In the genomic region with DNA sequence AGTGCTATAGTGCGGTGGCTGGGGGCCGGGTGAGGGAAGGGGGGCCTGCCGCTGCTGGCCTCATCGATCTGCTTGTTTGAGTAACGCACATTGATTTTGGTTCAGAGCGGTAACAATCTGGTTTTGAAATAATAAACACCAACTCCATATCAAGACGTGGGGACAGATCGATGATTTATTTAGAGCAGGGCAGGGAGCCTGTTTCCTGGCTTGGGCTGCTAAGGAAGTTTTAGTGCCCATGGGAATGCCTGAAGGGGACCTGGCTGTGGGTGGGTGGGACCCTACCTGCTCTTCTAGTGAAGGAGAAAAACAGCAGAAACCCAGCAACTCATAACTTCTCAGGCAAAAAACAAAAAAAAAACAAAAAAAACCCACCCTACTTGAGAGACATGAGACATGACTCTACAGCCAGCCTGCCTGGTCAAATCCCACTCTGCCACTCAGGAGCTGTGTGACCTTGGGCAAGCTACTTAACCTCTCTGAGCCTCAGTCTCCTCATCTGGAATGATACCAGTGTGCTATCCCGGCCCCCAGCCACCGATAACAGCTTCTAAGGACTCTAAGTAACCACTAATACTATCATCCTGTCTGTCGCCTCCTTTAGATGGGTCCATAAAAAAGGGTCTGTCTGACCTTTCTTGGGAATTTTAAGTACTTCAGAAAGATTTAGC, we compare ENCODE assay signal across 2 cellular contexts.
TF ChIP-seq lines count a peak whose summit lies in the region.

No MANE protein-coding gene starts in this region.

TF ChIP-seq in K562, 482 proteins besides CTCF, POLR2A, EP300 and RAD21:
- TF ChIP-seq, protein P1, sequence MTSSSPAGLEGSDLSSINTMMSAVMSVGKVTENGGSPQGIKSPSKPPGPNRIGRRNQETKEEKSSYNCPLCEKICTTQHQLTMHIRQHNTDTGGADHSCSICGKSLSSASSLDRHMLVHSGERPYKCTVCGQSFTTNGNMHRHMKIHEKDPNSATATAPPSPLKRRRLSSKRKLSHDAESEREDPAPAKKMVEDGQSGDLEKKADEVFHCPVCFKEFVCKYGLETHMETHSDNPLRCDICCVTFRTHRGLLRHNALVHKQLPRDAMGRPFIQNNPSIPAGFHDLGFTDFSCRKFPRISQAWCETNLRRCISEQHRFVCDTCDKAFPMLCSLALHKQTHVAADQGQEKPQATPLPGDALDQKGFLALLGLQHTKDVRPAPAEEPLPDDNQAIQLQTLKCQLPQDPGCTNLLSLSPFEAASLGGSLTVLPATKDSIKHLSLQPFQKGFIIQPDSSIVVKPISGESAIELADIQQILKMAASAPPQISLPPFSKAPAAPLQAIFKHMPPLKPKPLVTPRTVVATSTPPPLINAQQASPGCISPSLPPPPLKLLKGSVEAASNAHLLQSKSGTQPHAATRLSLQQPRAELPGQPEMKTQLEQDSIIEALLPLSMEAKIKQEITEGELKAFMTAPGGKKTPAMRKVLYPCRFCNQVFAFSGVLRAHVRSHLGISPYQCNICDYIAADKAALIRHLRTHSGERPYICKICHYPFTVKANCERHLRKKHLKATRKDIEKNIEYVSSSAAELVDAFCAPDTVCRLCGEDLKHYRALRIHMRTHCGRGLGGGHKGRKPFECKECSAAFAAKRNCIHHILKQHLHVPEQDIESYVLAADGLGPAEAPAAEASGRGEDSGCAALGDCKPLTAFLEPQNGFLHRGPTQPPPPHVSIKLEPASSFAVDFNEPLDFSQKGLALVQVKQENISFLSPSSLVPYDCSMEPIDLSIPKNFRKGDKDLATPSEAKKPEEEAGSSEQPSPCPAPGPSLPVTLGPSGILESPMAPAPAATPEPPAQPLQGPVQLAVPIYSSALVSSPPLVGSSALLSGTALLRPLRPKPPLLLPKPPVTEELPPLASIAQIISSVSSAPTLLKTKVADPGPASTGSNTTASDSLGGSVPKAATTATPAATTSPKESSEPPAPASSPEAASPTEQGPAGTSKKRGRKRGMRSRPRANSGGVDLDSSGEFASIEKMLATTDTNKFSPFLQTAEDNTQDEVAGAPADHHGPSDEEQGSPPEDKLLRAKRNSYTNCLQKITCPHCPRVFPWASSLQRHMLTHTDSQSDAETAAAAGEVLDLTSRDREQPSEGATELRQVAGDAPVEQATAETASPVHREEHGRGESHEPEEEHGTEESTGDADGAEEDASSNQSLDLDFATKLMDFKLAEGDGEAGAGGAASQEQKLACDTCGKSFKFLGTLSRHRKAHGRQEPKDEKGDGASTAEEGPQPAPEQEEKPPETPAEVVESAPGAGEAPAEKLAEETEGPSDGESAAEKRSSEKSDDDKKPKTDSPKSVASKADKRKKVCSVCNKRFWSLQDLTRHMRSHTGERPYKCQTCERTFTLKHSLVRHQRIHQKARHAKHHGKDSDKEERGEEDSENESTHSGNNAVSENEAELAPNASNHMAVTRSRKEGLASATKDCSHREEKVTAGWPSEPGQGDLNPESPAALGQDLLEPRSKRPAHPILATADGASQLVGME (CRISPR knock-in tag; IDR thresholded peaks at IDR 0.05), result no peak
- TF ChIP-seq KDM1A (IDR thresholded peaks at IDR 0.05) (0 out of 4 replicates have a peak, but pooled peaks of 1 of the 2 experiments have one; percentile 30), ZFPM2 (CRISPR knock-in tag; IDR thresholded peaks at IDR 0.05) (no peak), NFYB (IDR thresholded peaks at IDR 0.05; ENCODE audit: extremely low read depth, insufficient read length) (no peak), NUFIP1 (IDR thresholded peaks at IDR 0.05; ENCODE audit: partially characterized antibody) (no peak), ZFP36 (IDR thresholded peaks at IDR 0.05; ENCODE audit: low read depth, low read length, partially characterized antibody) (peak; percentile 82), BCOR (IDR thresholded peaks at IDR 0.05) (peak; percentile 73)
- TF ChIP-seq, protein P2, sequence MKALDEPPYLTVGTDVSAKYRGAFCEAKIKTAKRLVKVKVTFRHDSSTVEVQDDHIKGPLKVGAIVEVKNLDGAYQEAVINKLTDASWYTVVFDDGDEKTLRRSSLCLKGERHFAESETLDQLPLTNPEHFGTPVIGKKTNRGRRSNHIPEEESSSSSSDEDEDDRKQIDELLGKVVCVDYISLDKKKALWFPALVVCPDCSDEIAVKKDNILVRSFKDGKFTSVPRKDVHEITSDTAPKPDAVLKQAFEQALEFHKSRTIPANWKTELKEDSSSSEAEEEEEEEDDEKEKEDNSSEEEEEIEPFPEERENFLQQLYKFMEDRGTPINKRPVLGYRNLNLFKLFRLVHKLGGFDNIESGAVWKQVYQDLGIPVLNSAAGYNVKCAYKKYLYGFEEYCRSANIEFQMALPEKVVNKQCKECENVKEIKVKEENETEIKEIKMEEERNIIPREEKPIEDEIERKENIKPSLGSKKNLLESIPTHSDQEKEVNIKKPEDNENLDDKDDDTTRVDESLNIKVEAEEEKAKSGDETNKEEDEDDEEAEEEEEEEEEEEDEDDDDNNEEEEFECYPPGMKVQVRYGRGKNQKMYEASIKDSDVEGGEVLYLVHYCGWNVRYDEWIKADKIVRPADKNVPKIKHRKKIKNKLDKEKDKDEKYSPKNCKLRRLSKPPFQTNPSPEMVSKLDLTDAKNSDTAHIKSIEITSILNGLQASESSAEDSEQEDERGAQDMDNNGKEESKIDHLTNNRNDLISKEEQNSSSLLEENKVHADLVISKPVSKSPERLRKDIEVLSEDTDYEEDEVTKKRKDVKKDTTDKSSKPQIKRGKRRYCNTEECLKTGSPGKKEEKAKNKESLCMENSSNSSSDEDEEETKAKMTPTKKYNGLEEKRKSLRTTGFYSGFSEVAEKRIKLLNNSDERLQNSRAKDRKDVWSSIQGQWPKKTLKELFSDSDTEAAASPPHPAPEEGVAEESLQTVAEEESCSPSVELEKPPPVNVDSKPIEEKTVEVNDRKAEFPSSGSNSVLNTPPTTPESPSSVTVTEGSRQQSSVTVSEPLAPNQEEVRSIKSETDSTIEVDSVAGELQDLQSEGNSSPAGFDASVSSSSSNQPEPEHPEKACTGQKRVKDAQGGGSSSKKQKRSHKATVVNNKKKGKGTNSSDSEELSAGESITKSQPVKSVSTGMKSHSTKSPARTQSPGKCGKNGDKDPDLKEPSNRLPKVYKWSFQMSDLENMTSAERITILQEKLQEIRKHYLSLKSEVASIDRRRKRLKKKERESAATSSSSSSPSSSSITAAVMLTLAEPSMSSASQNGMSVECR (CRISPR knock-in tag; IDR thresholded peaks at IDR 0.05), result no peak

TF ChIP-seq in liver, 16 proteins besides CTCF, POLR2A, EP300 and RAD21:
- TF ChIP-seq, protein P3, sequence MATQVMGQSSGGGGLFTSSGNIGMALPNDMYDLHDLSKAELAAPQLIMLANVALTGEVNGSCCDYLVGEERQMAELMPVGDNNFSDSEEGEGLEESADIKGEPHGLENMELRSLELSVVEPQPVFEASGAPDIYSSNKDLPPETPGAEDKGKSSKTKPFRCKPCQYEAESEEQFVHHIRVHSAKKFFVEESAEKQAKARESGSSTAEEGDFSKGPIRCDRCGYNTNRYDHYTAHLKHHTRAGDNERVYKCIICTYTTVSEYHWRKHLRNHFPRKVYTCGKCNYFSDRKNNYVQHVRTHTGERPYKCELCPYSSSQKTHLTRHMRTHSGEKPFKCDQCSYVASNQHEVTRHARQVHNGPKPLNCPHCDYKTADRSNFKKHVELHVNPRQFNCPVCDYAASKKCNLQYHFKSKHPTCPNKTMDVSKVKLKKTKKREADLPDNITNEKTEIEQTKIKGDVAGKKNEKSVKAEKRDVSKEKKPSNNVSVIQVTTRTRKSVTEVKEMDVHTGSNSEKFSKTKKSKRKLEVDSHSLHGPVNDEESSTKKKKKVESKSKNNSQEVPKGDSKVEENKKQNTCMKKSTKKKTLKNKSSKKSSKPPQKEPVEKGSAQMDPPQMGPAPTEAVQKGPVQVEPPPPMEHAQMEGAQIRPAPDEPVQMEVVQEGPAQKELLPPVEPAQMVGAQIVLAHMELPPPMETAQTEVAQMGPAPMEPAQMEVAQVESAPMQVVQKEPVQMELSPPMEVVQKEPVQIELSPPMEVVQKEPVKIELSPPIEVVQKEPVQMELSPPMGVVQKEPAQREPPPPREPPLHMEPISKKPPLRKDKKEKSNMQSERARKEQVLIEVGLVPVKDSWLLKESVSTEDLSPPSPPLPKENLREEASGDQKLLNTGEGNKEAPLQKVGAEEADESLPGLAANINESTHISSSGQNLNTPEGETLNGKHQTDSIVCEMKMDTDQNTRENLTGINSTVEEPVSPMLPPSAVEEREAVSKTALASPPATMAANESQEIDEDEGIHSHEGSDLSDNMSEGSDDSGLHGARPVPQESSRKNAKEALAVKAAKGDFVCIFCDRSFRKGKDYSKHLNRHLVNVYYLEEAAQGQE (IDR thresholded peaks at IDR 0.05), result no peak
- no peak for TF ChIP-seq NR2F2 (IDR thresholded peaks at IDR 0.05)
- no peak for TF ChIP-seq GABPA (IDR thresholded peaks at IDR 0.05 in 1 of 2, conservative IDR thresholded peaks at IDR 0.05 in 1 of 2)
- no peak for TF ChIP-seq HNF4G (IDR thresholded peaks at IDR 0.05)
- TF ChIP-seq, protein P4, sequence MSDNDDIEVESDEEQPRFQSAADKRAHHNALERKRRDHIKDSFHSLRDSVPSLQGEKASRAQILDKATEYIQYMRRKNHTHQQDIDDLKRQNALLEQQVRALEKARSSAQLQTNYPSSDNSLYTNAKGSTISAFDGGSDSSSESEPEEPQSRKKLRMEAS (IDR thresholded peaks at IDR 0.05), result peak; percentile 13
- TF ChIP-seq, protein P5, sequence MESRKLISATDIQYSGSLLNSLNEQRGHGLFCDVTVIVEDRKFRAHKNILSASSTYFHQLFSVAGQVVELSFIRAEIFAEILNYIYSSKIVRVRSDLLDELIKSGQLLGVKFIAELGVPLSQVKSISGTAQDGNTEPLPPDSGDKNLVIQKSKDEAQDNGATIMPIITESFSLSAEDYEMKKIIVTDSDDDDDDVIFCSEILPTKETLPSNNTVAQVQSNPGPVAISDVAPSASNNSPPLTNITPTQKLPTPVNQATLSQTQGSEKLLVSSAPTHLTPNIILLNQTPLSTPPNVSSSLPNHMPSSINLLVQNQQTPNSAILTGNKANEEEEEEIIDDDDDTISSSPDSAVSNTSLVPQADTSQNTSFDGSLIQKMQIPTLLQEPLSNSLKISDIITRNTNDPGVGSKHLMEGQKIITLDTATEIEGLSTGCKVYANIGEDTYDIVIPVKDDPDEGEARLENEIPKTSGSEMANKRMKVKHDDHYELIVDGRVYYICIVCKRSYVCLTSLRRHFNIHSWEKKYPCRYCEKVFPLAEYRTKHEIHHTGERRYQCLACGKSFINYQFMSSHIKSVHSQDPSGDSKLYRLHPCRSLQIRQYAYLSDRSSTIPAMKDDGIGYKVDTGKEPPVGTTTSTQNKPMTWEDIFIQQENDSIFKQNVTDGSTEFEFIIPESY (IDR thresholded peaks at IDR 0.05), result no peak
- no peak for TF ChIP-seq EGR1 (IDR thresholded peaks at IDR 0.05; ENCODE audit: low read depth in 2 of 2)
- TF ChIP-seq SP1 (IDR thresholded peaks at IDR 0.05), result no peak
- no peak for TF ChIP-seq YY1 (IDR thresholded peaks at IDR 0.05)
- TF ChIP-seq, protein P6, sequence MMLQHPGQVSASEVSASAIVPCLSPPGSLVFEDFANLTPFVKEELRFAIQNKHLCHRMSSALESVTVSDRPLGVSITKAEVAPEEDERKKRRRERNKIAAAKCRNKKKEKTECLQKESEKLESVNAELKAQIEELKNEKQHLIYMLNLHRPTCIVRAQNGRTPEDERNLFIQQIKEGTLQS (IDR thresholded peaks at IDR 0.05), result no peak
- peak in 1 of 2 donors; percentile 23 for TF ChIP-seq HNF4A (conservative IDR thresholded peaks at IDR 0.05)
- peak in 1 of 2 donors; percentile 22 for TF ChIP-seq RXRA (IDR thresholded peaks at IDR 0.05)
- TF ChIP-seq TAF1 (conservative IDR thresholded peaks at IDR 0.05), result no peak
